In genomic region chr4:113869743-113870375, GRCh38 we compare ENCODE assay signal across 9 cellular contexts.
DNase-seq lines count a peak whose midpoint lies in the region; ATAC-seq and TF ChIP-seq lines count a peak whose summit lies in the region.
"Had no signal": no experiment of that assay in that cellular context is flagged by ENCODE, and none has a peak within 500 bp of the region (broad histone marks: within the 10 kb centered on the region; RNA-seq: fewer than 3 reads in every experiment).

No MANE protein-coding gene starts in this region.

- ATAC-seq in HG03460 (IDR thresholded peaks at IDR 0.05; ENCODE audit: unreplicated experiment) = peak; percentile 89

- H3K4me3 ChIP-seq in breast epithelium = no peak overlapping the region

- H3K4me3 Mint-ChIP-seq in MCF 10A (ENCODE audit: unreplicated experiment) = no peak overlapping the region
- H3K4me3 Mint-ChIP-seq in activated T-helper 2 cell treated with anti-CD3 and anti-CD28 coated beads, Interferon-gamma antibody, Interleukin-2, Interleukin-4, amounts not matched to agents 10 μg/mL and 5 μg/mL and 100 μg/mL, durations not matched to agents 14 hours and 24 hours and 36 hours (ENCODE audit: low read depth) = no peak overlapping the region

- TF ChIP-seq POLR2A in breast epithelium (IDR thresholded peaks at IDR 0.05) = no peak

- H3K27ac Mint-ChIP-seq in MCF 10A (ENCODE audit: low read depth, unreplicated experiment) = no peak overlapping the region
- H3K27ac Mint-ChIP-seq in activated T-helper 2 cell treated with anti-CD3 and anti-CD28 coated beads, Interferon-gamma antibody, Interleukin-2, Interleukin-4, amounts not matched to agents 10 μg/mL and 5 μg/mL and 100 μg/mL, durations not matched to agents 14 hours and 24 hours and 36 hours = peak overlapping the region; percentile 85

- H3K36me3 ChIP-seq in breast epithelium = no peaks in the 10 kb centered on the region
- H3K36me3 ChIP-seq: neutrophil had no signal

- no peaks in the 10 kb centered on the region for H3K9me3 Mint-ChIP-seq in MCF 10A (ENCODE audit: unreplicated experiment)
- peaks cover 14% of the 10 kb centered on the region for H3K9me3 Mint-ChIP-seq in activated T-helper 2 cell treated with anti-CD3 and anti-CD28 coated beads, Interferon-gamma antibody, Interleukin-2, Interleukin-4, amounts not matched to agents 10 μg/mL and 5 μg/mL and 100 μg/mL, durations not matched to agents 14 hours and 24 hours and 36 hours

- no peak for TF ChIP-seq CTCF in MCF 10A (IDR thresholded peaks at IDR 0.05; ENCODE audit: unreplicated experiment)
- no peak for TF ChIP-seq CTCF in breast epithelium (IDR thresholded peaks at IDR 0.05)

- H3K27me3 Mint-ChIP-seq in MCF 10A (ENCODE audit: insufficient read depth, unreplicated experiment) = no peaks in the 10 kb centered on the region
- no peaks in the 10 kb centered on the region for H3K27me3 Mint-ChIP-seq in activated T-helper 2 cell treated with anti-CD3 and anti-CD28 coated beads, Interferon-gamma antibody, Interleukin-2, Interleukin-4, amounts not matched to agents 10 μg/mL and 5 μg/mL and 100 μg/mL, durations not matched to agents 14 hours and 24 hours and 36 hours (ENCODE audit: low read depth)

- H3K4me1 ChIP-seq in breast epithelium = no peaks in the 10 kb centered on the region

- POLR2A ChIA-PET in MCF 10A (lab: Yijun Ruan, JAX) = no interaction called here

- no peaks in the 10 kb centered on the region for H3K27me3 ChIP-seq in breast epithelium
- H3K27me3 ChIP-seq: neutrophil had no signal

- CTCF ChIA-PET in MCF 10A (lab: Yijun Ruan, JAX) = no interaction called here

- intact Hi-C loops in MCF 10A (cut with micrococcal nuclease) (no loop called here), breast epithelium (cut with DNase I; ENCODE audit: low total_unique reads) (no loop called here)
- intact Hi-C loops in activated T-helper 2 cell treated with anti-CD3 and anti-CD28 coated beads, Interferon-gamma antibody, Interleukin-2, Interleukin-4, amounts not matched to agents 10 μg/mL and 5 μg/mL and 100 μg/mL, durations not matched to agents 14 hours and 24 hours and 36 hours (cut with micrococcal nuclease) = loop anchor here (1.0 to 5.0 kb wide), 3 partner anchors 43 to 515 kb away; no protein-coding TSS in a partner anchor

- DNase-seq in MCF 10A (ENCODE audit: unreplicated experiment) (peak; percentile 72), breast epithelium (ENCODE audit: low spot score in 2 of 2) (no peak), superior temporal gyrus (ENCODE audit: extremely low spot score) (no peak), DMS 273 (lab: John Stamatoyannopoulos, UW; ENCODE audit: unreplicated experiment) (no peak)
- DNase-seq in activated T-helper 2 cell treated with anti-CD3 and anti-CD28 coated beads, Interferon-gamma antibody, Interleukin-2, Interleukin-4, amounts not matched to agents 10 μg/mL and 5 μg/mL and 100 μg/mL, durations not matched to agents 14 hours and 24 hours and 36 hours (ENCODE audit: low spot score) = no peak
- DNase-seq in stimulated activated CD4-positive, alpha-beta T cell treated with anti-CD3 and anti-CD28 coated beads, Interleukin-2, amount 100 ng/mL, for 4 hours (ENCODE audit: low read depth) = peak; percentile 29
- no peak for DNase-seq in effector CD4-positive, alpha-beta T cell

- no peaks in the 10 kb centered on the region for H3K36me3 Mint-ChIP-seq in MCF 10A (ENCODE audit: insufficient read depth, unreplicated experiment)
- H3K36me3 Mint-ChIP-seq in activated T-helper 2 cell treated with anti-CD3 and anti-CD28 coated beads, Interferon-gamma antibody, Interleukin-2, Interleukin-4, amounts not matched to agents 10 μg/mL and 5 μg/mL and 100 μg/mL, durations not matched to agents 14 hours and 24 hours and 36 hours (ENCODE audit: low read depth) = peaks cover 4% of the 10 kb centered on the region

- peaks cover 6% of the 10 kb centered on the region for H3K4me1 Mint-ChIP-seq in MCF 10A (ENCODE audit: insufficient read depth, unreplicated experiment)
- peaks cover 5% of the 10 kb centered on the region for H3K4me1 Mint-ChIP-seq in activated T-helper 2 cell treated with anti-CD3 and anti-CD28 coated beads, Interferon-gamma antibody, Interleukin-2, Interleukin-4, amounts not matched to agents 10 μg/mL and 5 μg/mL and 100 μg/mL, durations not matched to agents 14 hours and 24 hours and 36 hours (ENCODE audit: low read depth)

- H3K9me3 ChIP-seq in breast epithelium = no peaks in the 10 kb centered on the region
- H3K9me3 ChIP-seq: neutrophil had no signal

- H3K27ac ChIP-seq in breast epithelium = no peak overlapping the region
- H3K27ac ChIP-seq: neutrophil had no signal

- no TSS peak for BruUV-seq in MCF 10A (replicated peaks; lab: Mats Ljungman, UMichigan)

Comparison
In these comparisons a context has a peak if more than half of its experiments do, and no peak if none do; other contexts are left out.
1. DNase-seq: peak in MCF 10A (single experiment) and stimulated activated CD4-positive, alpha-beta T cell treated with anti-CD3 and anti-CD28 coated beads, Interleukin-2, amount 100 ng/mL, for 4 hours (single experiment); none in breast epithelium (0 of 2), activated T-helper 2 cell treated with anti-CD3 and anti-CD28 coated beads, Interferon-gamma antibody, Interleukin-2, Interleukin-4, amounts not matched to agents 10 μg/mL and 5 μg/mL and 100 μg/mL, durations not matched to agents 14 hours and 24 hours and 36 hours (single experiment), superior temporal gyrus (single experiment), DMS 273 (single experiment) and effector CD4-positive, alpha-beta T cell (single experiment).